18 cellular contexts compared by ENCODE assay signal in genomic region chr18:62498616-62499262, GRCh38. TPM values are rescaled to one million over a fixed set of nuclear protein-coding genes. Genes with fewer than 3 reads are reported as not detected.
DNase-seq lines count a peak whose midpoint lies in the region; ATAC-seq, FAIRE-seq and TF ChIP-seq lines count a peak whose summit lies in the region.
"Had no signal": no experiment of that assay in that cellular context is flagged by ENCODE, and none has a peak within 500 bp of the region (broad histone marks: within the 10 kb centered on the region; RNA-seq: fewer than 3 reads in every experiment).

No MANE protein-coding gene starts in this region.

- no peaks in the 10 kb centered on the region for H3K79me2 ChIP-seq in osteoblast (ENCODE audit: insufficient read depth, low read length)

- peaks cover 19% of the 10 kb centered on the region for H3K4me1 ChIP-seq in BLaER1
- H3K4me1 ChIP-seq in liver (ENCODE audit: control insufficient read depth in 4 of 4, insufficient read depth in 4 of 4, low read length in 3 of 4): peaks cover 11 to 41% (median 36%) of the 10 kb centered on the region in 4 donors
- H3K4me1 ChIP-seq in osteoblast (ENCODE audit: insufficient read depth, low read length): no peaks in the 10 kb centered on the region

- H3K27me3 ChIP-seq in BLaER1 (no peaks in the 10 kb centered on the region), liver (ENCODE audit: control insufficient read depth in 4 of 4, insufficient read depth in 4 of 4, low read length in 3 of 4) (no peaks in the 10 kb centered on the region), osteoblast (ENCODE audit: insufficient read depth, low read length) (peaks cover 13% of the 10 kb centered on the region)

- peaks cover 0 to 1% (median 0%) of the 10 kb centered on the region in 3 donors for H3K27me3 Mint-ChIP-seq in CD14-positive monocyte (ENCODE audit: low read depth in 3 of 3)

- peak overlapping the region; percentile 77 for H3K4me2 ChIP-seq in BLaER1
- no peak overlapping the region for H3K4me2 ChIP-seq in osteoblast (ENCODE audit: insufficient read depth, low read length)
- H3K4me2 ChIP-seq: SK-N-SH had no signal

- no peak for FAIRE-seq in GM19239 (lab: Jason Lieb, UNC)

- H3K9ac ChIP-seq in BLaER1: no peak overlapping the region
- no peak overlapping the region for H3K9ac ChIP-seq in liver (ENCODE audit: low read depth in 1 of 2, low read length in 2 of 2)
- H3K9ac ChIP-seq: GM23248, SK-N-SH had no signal

- H3K9me3 Mint-ChIP-seq in CD14-positive monocyte: peaks cover 3 to 12% (median 5%) of the 10 kb centered on the region in 7 donors
- peaks cover 4 to 5% of the 10 kb centered on the region in 2 donors for H3K9me3 Mint-ChIP-seq in activated naive CD4-positive, alpha-beta T cell treated with anti-CD3 and anti-CD28 coated beads, Interleukin-2, amount 50 U/mL, for 72 hours
- H3K9me3 Mint-ChIP-seq: CD4-positive, alpha-beta memory T cell had no signal

- peak; percentile 29 to 44 for TF ChIP-seq RAD21 in liver (IDR thresholded peaks at IDR 0.05)

- WGBS in liver: 69% methylated on average over 7 of the region's 7 CpGs

- intact Hi-C loops in CD14-positive monocyte (cut with micrococcal nuclease): no loop called here

- H3K36me3 Mint-ChIP-seq in CD14-positive monocyte: peaks cover 0 to 8% of the 10 kb centered on the region in 2 donors
- H3K36me3 Mint-ChIP-seq in activated naive CD4-positive, alpha-beta T cell treated with anti-CD3 and anti-CD28 coated beads, Interleukin-2, amount 50 U/mL, for 72 hours: peaks cover 0 to 14% of the 10 kb centered on the region in 2 donors
- H3K36me3 Mint-ChIP-seq: CD4-positive, alpha-beta memory T cell had no signal

- H3K36me3 ChIP-seq in BLaER1 (no peaks in the 10 kb centered on the region), liver (ENCODE audit: control insufficient read depth in 4 of 4, insufficient read depth in 3 of 4, low read depth in 1 of 4, low read length in 3 of 4) (peaks cover 0 to 1% (median 0%) of the 10 kb centered on the region in 4 donors), osteoblast (ENCODE audit: insufficient read depth, low read length) (no peaks in the 10 kb centered on the region)

- no peak for ATAC-seq in activated naive CD4-positive, alpha-beta T cell treated with anti-CD3 and anti-CD28 coated beads, Interleukin-2, amount 50 U/mL, for 72 hours
- ATAC-seq: HCT116 had no signal

- peak overlapping the region; percentile 31 to 82 for H3K4me3 Mint-ChIP-seq in CD14-positive monocyte
- H3K4me3 Mint-ChIP-seq: CD4-positive, alpha-beta memory T cell had no signal

- no peak for DNase-seq in CD14-positive monocyte (ENCODE audit: low spot score)
- peak; percentile 68 for DNase-seq in osteoblast (ENCODE audit: insufficient read length, low spot score, missing footprints)
- no peak for DNase-seq in GM19239 (ENCODE audit: insufficient read length, low spot score)
- DNase-seq in activated naive CD4-positive, alpha-beta T cell treated with anti-CD3 and anti-CD28 coated beads, Interleukin-2, amount 50 U/mL, for 72 hours (ENCODE audit: low spot score in 2 of 2): no peak
- DNase-seq in activated T-cell treated with anti-CD3 and anti-CD28 coated beads, Interleukin-2, amount 50 U/mL, for 48 hours: no peak
- DNase-seq in activated CD8-positive, alpha-beta memory T cell treated with anti-CD3 and anti-CD28 coated beads, Interleukin-2, amount 50 U/mL, for 48 hours: no peak
- DNase-seq: ACHN; Calu3; CD4-positive, alpha-beta memory T cell; GM23248; NCI-H1694 treated with DMSO at 0.1 percent for 48 hours; NCI-H748 treated with DMSO at 0.1 percent for 48 hours; NK-92 treated with Interleukin-12 subunit alpha and Interleukin-12 subunit beta, amount 100 ng/mL, for 24 hours; SHP77; SK-N-SH had no signal

- H3K9me3 ChIP-seq in BLaER1: peaks cover 15% of the 10 kb centered on the region
- no peaks in the 10 kb centered on the region for H3K9me3 ChIP-seq in liver (ENCODE audit: control insufficient read depth in 4 of 4, low read length in 3 of 4)
- no peaks in the 10 kb centered on the region for H3K9me3 ChIP-seq in osteoblast (ENCODE audit: low read depth, low read length)
- H3K9me3 ChIP-seq: SK-N-SH had no signal

- no peak overlapping the region for H2AFZ ChIP-seq in osteoblast (ENCODE audit: low read length)
- H2AFZ ChIP-seq: GM23248 had no signal

- H4K20me1 ChIP-seq in BLaER1 (no peaks in the 10 kb centered on the region), osteoblast (ENCODE audit: insufficient read depth, low read length) (no peaks in the 10 kb centered on the region)

- H3K4me1 Mint-ChIP-seq in CD14-positive monocyte: peaks cover 22% of the 10 kb centered on the region

- H3K27ac ChIP-seq in BLaER1 (no peak overlapping the region), liver (ENCODE audit: low read depth in 1 of 2, low read length in 2 of 2) (peak overlapping the region; percentile 16 to 32), osteoblast (ENCODE audit: low read depth, low read length) (no peak overlapping the region)
- H3K27ac ChIP-seq: GM23248 had no signal

- peak overlapping the region in 4 of 7 donors; percentile 37 to 77 (median 64) for H3K27ac Mint-ChIP-seq in CD14-positive monocyte
- H3K27ac Mint-ChIP-seq in activated naive CD4-positive, alpha-beta T cell treated with anti-CD3 and anti-CD28 coated beads, Interleukin-2, amount 50 U/mL, for 72 hours: no peak overlapping the region
- H3K27ac Mint-ChIP-seq: CD4-positive, alpha-beta memory T cell had no signal

- no peak overlapping the region for H3K4me3 ChIP-seq in BLaER1
- no peak overlapping the region for H3K4me3 ChIP-seq in liver (ENCODE audit: low read depth in 1 of 3, low read length in 3 of 3)
- H3K4me3 ChIP-seq in osteoblast (ENCODE audit: insufficient read depth, low read length): no peak overlapping the region
- H3K4me3 ChIP-seq: GM23248 had no signal

- TF ChIP-seq CTCF in CD14-positive monocyte (IDR thresholded peaks at IDR 0.05) (no peak), liver (IDR thresholded peaks at IDR 0.05; ENCODE audit: low read depth, low read length, missing input control) (no peak), osteoblast (IDR thresholded peaks at IDR 0.05; ENCODE audit: extremely low read depth, low read depth, low read length) (no peak)

TF ChIP-seq in liver, 16 proteins besides CTCF, POLR2A, EP300 and RAD21 (continues in another document):
- TF ChIP-seq TAF1 (conservative IDR thresholded peaks at IDR 0.05): no peak
- peak; percentile 77 to 87 for TF ChIP-seq HNF4A (conservative IDR thresholded peaks at IDR 0.05)
- TF ChIP-seq FOXA1 (IDR thresholded peaks at IDR 0.05): no peak
- TF ChIP-seq MAX (IDR thresholded peaks at IDR 0.05): no peak
- no peak for TF ChIP-seq NR2F2 (IDR thresholded peaks at IDR 0.05)
- TF ChIP-seq FOXA2 (IDR thresholded peaks at IDR 0.05): peak; percentile 46
- TF ChIP-seq YY1 (IDR thresholded peaks at IDR 0.05): peak; percentile 49
- TF ChIP-seq HNF4G (IDR thresholded peaks at IDR 0.05): peak; percentile 47
- peak; percentile 32 for TF ChIP-seq SP1 (IDR thresholded peaks at IDR 0.05)
- TF ChIP-seq RXRA (IDR thresholded peaks at IDR 0.05): peak; percentile 61 to 66
- TF ChIP-seq EGR1 (IDR thresholded peaks at IDR 0.05; ENCODE audit: low read depth in 2 of 2): no peak
- TF ChIP-seq JUND (IDR thresholded peaks at IDR 0.05): peak in 1 of 2 donors; percentile 25
- TF ChIP-seq ZBTB33 (IDR thresholded peaks at IDR 0.05): peak; percentile 25
- no peak for TF ChIP-seq ATF3 (IDR thresholded peaks at IDR 0.05)
- TF ChIP-seq GABPA (IDR thresholded peaks at IDR 0.05 in 1 of 2, conservative IDR thresholded peaks at IDR 0.05 in 1 of 2): no peak

RNA-seq across cellular contexts. Expression of gene ZCCHC2, which starts 24.1 kb away (rescaled TPM):
- under 1 TPM; 0.59 to 0.71 TPM for polyA plus RNA-seq in CD14-positive monocyte
- total RNA-seq in liver: 10 to 100 TPM; 11.9 to 25.4 TPM
- 1 to 10 TPM; 7.1 to 9.8 TPM for polyA plus RNA-seq in liver
- 7.4 and 10.1 TPM in 2 replicates for total RNA-seq in osteoblast
- 10 to 100 TPM; 33.8 to 66.0 TPM for total RNA-seq in activated naive CD4-positive, alpha-beta T cell treated with anti-CD3 and anti-CD28 coated beads, Interleukin-2, amount 50 U/mL, for 72 hours

Comparison
In these comparisons a context has a peak if more than half of its experiments do, and no peak if none do; other contexts are left out.
1. H3K27ac ChIP-seq: peak in liver (2 of 2); none in BLaER1 (single experiment) and osteoblast (single experiment).
2. H3K27ac Mint-ChIP-seq: peak in CD14-positive monocyte (4 of 7); none in activated naive CD4-positive, alpha-beta T cell treated with anti-CD3 and anti-CD28 coated beads, Interleukin-2, amount 50 U/mL, for 72 hours (0 of 2).